1 cellular context compared by ENCODE assay signal in the genomic region with DNA sequence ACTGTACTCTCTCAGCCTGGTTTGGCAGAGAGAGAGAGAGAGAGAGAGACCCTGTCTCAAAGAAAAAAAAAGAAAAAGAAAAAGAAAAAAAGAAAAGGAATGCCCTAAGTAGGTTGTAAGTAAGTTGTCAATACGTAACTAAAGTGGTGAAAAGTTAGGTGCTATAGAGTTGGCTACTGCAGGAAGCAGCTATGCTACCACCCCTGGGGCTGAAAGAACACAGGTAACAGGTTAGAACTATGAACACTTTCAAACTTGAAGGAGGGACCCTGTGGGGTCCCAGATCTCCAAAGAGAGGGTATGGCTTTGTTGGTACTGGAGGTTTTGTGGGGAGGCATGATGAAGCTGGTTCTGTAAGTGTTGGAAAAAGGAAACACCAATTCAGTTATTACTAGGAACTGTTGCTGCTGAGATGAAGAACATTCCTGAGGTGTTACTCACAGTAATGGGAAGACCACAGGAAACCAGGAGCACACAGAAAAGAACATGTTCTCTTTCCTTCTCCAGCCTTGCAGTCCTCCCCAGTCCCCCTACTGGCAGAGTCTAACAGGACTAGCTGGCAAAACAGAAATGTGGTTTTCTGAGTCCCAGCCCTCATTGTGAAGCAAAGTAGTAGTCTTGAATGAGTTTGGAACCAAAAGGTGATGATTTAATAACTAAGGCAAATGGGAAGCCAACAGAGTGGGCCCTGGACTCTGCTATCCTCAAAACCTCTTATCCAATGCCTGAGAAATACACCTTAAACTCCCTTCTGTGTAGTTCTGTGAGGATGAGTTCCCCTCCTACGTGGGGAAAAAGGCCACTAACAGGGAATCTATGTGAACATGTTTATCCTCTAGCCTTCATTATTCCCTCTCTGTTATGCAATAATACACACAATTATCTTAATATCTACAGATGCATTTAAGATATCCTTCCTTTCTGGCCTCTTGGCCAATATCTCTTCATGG.
TF ChIP-seq lines count a peak whose summit lies in the region.

No MANE protein-coding gene starts in this region.

TF ChIP-seq in HepG2, 621 proteins besides CTCF, POLR2A, EP300 and RAD21 (continued from another document):
- TF ChIP-seq, protein P1, sequence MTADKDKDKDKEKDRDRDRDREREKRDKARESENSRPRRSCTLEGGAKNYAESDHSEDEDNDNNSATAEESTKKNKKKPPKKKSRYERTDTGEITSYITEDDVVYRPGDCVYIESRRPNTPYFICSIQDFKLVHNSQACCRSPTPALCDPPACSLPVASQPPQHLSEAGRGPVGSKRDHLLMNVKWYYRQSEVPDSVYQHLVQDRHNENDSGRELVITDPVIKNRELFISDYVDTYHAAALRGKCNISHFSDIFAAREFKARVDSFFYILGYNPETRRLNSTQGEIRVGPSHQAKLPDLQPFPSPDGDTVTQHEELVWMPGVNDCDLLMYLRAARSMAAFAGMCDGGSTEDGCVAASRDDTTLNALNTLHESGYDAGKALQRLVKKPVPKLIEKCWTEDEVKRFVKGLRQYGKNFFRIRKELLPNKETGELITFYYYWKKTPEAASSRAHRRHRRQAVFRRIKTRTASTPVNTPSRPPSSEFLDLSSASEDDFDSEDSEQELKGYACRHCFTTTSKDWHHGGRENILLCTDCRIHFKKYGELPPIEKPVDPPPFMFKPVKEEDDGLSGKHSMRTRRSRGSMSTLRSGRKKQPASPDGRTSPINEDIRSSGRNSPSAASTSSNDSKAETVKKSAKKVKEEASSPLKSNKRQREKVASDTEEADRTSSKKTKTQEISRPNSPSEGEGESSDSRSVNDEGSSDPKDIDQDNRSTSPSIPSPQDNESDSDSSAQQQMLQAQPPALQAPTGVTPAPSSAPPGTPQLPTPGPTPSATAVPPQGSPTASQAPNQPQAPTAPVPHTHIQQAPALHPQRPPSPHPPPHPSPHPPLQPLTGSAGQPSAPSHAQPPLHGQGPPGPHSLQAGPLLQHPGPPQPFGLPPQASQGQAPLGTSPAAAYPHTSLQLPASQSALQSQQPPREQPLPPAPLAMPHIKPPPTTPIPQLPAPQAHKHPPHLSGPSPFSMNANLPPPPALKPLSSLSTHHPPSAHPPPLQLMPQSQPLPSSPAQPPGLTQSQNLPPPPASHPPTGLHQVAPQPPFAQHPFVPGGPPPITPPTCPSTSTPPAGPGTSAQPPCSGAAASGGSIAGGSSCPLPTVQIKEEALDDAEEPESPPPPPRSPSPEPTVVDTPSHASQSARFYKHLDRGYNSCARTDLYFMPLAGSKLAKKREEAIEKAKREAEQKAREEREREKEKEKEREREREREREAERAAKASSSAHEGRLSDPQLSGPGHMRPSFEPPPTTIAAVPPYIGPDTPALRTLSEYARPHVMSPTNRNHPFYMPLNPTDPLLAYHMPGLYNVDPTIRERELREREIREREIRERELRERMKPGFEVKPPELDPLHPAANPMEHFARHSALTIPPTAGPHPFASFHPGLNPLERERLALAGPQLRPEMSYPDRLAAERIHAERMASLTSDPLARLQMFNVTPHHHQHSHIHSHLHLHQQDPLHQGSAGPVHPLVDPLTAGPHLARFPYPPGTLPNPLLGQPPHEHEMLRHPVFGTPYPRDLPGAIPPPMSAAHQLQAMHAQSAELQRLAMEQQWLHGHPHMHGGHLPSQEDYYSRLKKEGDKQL (CRISPR knock-in tag; IDR thresholded peaks at IDR 0.05; ENCODE audit: low read depth): no peak
- TF ChIP-seq, protein P2, sequence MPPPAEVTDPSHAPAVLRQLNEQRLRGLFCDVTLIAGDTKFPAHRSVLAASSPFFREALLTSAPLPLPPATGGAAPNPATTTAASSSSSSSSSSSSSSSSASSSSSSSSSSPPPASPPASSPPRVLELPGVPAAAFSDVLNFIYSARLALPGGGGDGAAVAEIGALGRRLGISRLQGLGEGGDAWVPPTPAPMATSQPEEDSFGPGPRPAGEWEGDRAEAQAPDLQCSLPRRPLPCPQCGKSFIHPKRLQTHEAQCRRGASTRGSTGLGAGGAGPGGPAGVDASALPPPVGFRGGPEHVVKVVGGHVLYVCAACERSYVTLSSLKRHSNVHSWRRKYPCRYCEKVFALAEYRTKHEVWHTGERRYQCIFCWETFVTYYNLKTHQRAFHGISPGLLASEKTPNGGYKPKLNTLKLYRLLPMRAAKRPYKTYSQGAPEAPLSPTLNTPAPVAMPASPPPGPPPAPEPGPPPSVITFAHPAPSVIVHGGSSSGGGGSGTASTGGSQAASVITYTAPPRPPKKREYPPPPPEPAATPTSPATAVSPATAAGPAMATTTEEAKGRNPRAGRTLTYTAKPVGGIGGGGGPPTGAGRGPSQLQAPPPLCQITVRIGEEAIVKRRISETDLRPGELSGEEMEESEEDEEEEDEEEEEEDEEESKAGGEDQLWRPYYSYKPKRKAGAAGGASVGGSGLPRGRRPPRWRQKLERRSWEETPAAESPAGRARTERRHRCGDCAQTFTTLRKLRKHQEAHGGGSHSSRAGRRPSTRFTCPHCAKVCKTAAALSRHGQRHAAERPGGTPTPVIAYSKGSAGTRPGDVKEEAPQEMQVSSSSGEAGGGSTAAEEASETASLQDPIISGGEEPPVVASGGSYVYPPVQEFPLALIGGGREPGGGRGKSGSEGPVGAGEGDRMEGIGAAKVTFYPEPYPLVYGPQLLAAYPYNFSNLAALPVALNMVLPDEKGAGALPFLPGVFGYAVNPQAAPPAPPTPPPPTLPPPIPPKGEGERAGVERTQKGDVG (CRISPR knock-in tag; IDR thresholded peaks at IDR 0.05; ENCODE audit: borderline replicate concordance): no peak
- no peak for TF ChIP-seq SATB2 (CRISPR knock-in tag; IDR thresholded peaks at IDR 0.05)
- no peak for TF ChIP-seq ASH2L (IDR thresholded peaks at IDR 0.05; ENCODE audit: insufficient read length, low read depth, low read length)
